ENCODE assay signal across 2 cellular contexts in the genomic region with DNA sequence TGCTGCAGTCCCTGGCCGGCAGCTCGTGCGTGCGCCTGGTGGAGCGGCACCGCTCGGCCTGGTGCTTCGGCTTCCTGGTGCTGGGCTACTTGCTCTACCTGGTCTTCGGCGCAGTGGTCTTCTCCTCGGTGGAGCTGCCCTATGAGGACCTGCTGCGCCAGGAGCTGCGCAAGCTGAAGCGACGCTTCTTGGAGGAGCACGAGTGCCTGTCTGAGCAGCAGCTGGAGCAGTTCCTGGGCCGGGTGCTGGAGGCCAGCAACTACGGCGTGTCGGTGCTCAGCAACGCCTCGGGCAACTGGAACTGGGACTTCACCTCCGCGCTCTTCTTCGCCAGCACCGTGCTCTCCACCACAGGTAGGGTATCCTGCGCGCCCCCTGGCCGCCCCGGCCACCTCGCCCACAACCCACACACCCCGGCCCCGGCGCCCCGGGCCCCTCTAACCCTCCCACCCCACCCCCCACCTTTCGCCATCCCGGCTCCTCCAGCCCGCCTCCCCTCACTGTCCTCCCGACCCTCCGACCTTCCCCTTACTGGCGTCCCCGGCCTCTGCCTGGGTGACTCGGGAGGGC.
TF ChIP-seq lines count a peak whose summit lies in the region.

No MANE protein-coding gene starts in this region.

TF ChIP-seq in liver, 16 proteins besides CTCF, POLR2A, EP300 and RAD21:
- TF ChIP-seq, protein P1, sequence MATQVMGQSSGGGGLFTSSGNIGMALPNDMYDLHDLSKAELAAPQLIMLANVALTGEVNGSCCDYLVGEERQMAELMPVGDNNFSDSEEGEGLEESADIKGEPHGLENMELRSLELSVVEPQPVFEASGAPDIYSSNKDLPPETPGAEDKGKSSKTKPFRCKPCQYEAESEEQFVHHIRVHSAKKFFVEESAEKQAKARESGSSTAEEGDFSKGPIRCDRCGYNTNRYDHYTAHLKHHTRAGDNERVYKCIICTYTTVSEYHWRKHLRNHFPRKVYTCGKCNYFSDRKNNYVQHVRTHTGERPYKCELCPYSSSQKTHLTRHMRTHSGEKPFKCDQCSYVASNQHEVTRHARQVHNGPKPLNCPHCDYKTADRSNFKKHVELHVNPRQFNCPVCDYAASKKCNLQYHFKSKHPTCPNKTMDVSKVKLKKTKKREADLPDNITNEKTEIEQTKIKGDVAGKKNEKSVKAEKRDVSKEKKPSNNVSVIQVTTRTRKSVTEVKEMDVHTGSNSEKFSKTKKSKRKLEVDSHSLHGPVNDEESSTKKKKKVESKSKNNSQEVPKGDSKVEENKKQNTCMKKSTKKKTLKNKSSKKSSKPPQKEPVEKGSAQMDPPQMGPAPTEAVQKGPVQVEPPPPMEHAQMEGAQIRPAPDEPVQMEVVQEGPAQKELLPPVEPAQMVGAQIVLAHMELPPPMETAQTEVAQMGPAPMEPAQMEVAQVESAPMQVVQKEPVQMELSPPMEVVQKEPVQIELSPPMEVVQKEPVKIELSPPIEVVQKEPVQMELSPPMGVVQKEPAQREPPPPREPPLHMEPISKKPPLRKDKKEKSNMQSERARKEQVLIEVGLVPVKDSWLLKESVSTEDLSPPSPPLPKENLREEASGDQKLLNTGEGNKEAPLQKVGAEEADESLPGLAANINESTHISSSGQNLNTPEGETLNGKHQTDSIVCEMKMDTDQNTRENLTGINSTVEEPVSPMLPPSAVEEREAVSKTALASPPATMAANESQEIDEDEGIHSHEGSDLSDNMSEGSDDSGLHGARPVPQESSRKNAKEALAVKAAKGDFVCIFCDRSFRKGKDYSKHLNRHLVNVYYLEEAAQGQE (IDR thresholded peaks at IDR 0.05) = no peak
- TF ChIP-seq FOXA1 (IDR thresholded peaks at IDR 0.05) (no peak), HNF4G (IDR thresholded peaks at IDR 0.05) (no peak), HNF4A (conservative IDR thresholded peaks at IDR 0.05) (no peak), TAF1 (conservative IDR thresholded peaks at IDR 0.05) (no peak), YY1 (IDR thresholded peaks at IDR 0.05) (no peak), GABPA (IDR thresholded peaks at IDR 0.05 in 1 of 2, conservative IDR thresholded peaks at IDR 0.05 in 1 of 2) (no peak), EGR1 (IDR thresholded peaks at IDR 0.05; ENCODE audit: low read depth in 2 of 2) (no peak), SP1 (IDR thresholded peaks at IDR 0.05) (no peak), JUND (IDR thresholded peaks at IDR 0.05) (no peak)
- TF ChIP-seq, protein P2, sequence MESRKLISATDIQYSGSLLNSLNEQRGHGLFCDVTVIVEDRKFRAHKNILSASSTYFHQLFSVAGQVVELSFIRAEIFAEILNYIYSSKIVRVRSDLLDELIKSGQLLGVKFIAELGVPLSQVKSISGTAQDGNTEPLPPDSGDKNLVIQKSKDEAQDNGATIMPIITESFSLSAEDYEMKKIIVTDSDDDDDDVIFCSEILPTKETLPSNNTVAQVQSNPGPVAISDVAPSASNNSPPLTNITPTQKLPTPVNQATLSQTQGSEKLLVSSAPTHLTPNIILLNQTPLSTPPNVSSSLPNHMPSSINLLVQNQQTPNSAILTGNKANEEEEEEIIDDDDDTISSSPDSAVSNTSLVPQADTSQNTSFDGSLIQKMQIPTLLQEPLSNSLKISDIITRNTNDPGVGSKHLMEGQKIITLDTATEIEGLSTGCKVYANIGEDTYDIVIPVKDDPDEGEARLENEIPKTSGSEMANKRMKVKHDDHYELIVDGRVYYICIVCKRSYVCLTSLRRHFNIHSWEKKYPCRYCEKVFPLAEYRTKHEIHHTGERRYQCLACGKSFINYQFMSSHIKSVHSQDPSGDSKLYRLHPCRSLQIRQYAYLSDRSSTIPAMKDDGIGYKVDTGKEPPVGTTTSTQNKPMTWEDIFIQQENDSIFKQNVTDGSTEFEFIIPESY (IDR thresholded peaks at IDR 0.05) = no peak
- TF ChIP-seq, protein P3, sequence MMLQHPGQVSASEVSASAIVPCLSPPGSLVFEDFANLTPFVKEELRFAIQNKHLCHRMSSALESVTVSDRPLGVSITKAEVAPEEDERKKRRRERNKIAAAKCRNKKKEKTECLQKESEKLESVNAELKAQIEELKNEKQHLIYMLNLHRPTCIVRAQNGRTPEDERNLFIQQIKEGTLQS (IDR thresholded peaks at IDR 0.05) = no peak

TF ChIP-seq in HepG2, 621 proteins besides CTCF, POLR2A, EP300 and RAD21:
- TF ChIP-seq, protein P4, sequence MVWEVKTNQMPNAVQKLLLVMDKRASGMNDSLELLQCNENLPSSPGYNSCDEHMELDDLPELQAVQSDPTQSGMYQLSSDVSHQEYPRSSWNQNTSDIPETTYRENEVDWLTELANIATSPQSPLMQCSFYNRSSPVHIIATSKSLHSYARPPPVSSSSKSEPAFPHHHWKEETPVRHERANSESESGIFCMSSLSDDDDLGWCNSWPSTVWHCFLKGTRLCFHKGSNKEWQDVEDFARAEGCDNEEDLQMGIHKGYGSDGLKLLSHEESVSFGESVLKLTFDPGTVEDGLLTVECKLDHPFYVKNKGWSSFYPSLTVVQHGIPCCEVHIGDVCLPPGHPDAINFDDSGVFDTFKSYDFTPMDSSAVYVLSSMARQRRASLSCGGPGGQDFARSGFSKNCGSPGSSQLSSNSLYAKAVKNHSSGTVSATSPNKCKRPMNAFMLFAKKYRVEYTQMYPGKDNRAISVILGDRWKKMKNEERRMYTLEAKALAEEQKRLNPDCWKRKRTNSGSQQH (CRISPR knock-in tag; IDR thresholded peaks at IDR 0.05; ENCODE audit: low read depth) = no peak
- TF ChIP-seq, protein P5, sequence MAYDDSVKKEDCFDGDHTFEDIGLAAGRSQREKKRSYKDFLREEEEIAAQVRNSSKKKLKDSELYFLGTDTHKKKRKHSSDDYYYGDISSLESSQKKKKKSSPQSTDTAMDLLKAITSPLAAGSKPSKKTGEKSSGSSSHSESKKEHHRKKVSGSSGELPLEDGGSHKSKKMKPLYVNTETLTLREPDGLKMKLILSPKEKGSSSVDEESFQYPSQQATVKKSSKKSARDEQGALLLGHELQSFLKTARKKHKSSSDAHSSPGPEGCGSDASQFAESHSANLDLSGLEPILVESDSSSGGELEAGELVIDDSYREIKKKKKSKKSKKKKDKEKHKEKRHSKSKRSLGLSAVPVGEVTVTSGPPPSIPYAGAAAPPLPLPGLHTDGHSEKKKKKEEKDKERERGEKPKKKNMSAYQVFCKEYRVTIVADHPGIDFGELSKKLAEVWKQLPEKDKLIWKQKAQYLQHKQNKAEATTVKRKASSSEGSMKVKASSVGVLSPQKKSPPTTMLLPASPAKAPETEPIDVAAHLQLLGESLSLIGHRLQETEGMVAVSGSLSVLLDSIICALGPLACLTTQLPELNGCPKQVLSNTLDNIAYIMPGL (CRISPR knock-in tag; IDR thresholded peaks at IDR 0.05; ENCODE audit: borderline replicate concordance in 1 of 2, low read depth in 1 of 2) = no peak
- TF ChIP-seq FOXC1 (CRISPR knock-in tag; IDR thresholded peaks at IDR 0.05; ENCODE audit: borderline replicate concordance) = no peak
- TF ChIP-seq CHD2 (IDR thresholded peaks at IDR 0.05; ENCODE audit: low read depth, low read length) = no peak
- TF ChIP-seq ZNF3 (CRISPR knock-in tag; IDR thresholded peaks at IDR 0.05) = no peak
- TF ChIP-seq ATF7 (IDR thresholded peaks at IDR 0.05) = no peak
- no peak for TF ChIP-seq ATF7 (CRISPR knock-in tag; IDR thresholded peaks at IDR 0.05)
- TF ChIP-seq, protein P6, sequence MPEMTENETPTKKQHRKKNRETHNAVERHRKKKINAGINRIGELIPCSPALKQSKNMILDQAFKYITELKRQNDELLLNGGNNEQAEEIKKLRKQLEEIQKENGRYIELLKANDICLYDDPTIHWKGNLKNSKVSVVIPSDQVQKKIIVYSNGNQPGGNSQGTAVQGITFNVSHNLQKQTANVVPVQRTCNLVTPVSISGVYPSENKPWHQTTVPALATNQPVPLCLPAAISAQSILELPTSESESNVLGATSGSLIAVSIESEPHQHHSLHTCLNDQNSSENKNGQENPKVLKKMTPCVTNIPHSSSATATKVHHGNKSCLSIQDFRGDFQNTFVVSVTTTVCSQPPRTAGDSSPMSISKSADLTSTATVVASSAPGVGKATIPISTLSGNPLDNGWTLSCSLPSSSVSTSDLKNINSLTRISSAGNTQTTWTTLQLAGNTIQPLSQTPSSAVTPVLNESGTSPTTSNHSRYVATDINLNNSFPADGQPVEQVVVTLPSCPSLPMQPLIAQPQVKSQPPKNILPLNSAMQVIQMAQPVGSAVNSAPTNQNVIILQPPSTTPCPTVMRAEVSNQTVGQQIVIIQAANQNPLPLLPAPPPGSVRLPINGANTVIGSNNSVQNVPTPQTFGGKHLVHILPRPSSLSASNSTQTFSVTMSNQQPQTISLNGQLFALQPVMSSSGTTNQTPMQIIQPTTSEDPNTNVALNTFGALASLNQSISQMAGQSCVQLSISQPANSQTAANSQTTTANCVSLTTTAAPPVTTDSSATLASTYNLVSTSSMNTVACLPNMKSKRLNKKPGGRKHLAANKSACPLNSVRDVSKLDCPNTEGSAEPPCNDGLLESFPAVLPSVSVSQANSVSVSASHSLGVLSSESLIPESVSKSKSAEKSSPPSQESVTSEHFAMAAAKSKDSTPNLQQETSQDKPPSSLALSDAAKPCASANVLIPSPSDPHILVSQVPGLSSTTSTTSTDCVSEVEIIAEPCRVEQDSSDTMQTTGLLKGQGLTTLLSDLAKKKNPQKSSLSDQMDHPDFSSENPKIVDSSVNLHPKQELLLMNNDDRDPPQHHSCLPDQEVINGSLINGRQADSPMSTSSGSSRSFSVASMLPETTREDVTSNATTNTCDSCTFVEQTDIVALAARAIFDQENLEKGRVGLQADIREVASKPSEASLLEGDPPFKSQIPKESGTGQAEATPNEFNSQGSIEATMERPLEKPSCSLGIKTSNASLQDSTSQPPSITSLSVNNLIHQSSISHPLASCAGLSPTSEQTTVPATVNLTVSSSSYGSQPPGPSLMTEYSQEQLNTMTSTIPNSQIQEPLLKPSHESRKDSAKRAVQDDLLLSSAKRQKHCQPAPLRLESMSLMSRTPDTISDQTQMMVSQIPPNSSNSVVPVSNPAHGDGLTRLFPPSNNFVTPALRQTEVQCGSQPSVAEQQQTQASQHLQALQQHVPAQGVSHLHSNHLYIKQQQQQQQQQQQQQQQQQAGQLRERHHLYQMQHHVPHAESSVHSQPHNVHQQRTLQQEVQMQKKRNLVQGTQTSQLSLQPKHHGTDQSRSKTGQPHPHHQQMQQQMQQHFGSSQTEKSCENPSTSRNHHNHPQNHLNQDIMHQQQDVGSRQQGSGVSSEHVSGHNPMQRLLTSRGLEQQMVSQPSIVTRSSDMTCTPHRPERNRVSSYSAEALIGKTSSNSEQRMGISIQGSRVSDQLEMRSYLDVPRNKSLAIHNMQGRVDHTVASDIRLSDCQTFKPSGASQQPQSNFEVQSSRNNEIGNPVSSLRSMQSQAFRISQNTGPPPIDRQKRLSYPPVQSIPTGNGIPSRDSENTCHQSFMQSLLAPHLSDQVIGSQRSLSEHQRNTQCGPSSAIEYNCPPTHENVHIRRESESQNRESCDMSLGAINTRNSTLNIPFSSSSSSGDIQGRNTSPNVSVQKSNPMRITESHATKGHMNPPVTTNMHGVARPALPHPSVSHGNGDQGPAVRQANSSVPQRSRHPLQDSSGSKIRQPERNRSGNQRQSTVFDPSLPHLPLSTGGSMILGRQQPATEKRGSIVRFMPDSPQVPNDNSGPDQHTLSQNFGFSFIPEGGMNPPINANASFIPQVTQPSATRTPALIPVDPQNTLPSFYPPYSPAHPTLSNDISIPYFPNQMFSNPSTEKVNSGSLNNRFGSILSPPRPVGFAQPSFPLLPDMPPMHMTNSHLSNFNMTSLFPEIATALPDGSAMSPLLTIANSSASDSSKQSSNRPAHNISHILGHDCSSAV (CRISPR knock-in tag; IDR thresholded peaks at IDR 0.05; ENCODE audit: borderline replicate concordance) = no peak
- TF ChIP-seq PHF21A (CRISPR knock-in tag; IDR thresholded peaks at IDR 0.05) = no peak
- no peak for TF ChIP-seq KDM1A (CRISPR knock-in tag; IDR thresholded peaks at IDR 0.05)
- no peak for TF ChIP-seq SOX13 (IDR thresholded peaks at IDR 0.05)
- TF ChIP-seq SOX13 (CRISPR knock-in tag; conservative IDR thresholded peaks at IDR 0.05 in 1 of 2, IDR thresholded peaks at IDR 0.05 in 1 of 2) = no peak
- TF ChIP-seq ZNF564 (CRISPR knock-in tag; IDR thresholded peaks at IDR 0.05) = no peak
- TF ChIP-seq, protein P7, sequence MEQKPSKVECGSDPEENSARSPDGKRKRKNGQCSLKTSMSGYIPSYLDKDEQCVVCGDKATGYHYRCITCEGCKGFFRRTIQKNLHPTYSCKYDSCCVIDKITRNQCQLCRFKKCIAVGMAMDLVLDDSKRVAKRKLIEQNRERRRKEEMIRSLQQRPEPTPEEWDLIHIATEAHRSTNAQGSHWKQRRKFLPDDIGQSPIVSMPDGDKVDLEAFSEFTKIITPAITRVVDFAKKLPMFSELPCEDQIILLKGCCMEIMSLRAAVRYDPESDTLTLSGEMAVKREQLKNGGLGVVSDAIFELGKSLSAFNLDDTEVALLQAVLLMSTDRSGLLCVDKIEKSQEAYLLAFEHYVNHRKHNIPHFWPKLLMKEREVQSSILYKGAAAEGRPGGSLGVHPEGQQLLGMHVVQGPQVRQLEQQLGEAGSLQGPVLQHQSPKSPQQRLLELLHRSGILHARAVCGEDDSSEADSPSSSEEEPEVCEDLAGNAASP (CRISPR knock-in tag; IDR thresholded peaks at IDR 0.05; ENCODE audit: borderline replicate concordance) = no peak
- no peak for TF ChIP-seq THAP11 (CRISPR knock-in tag; IDR thresholded peaks at IDR 0.05)
- TF ChIP-seq, protein P8, sequence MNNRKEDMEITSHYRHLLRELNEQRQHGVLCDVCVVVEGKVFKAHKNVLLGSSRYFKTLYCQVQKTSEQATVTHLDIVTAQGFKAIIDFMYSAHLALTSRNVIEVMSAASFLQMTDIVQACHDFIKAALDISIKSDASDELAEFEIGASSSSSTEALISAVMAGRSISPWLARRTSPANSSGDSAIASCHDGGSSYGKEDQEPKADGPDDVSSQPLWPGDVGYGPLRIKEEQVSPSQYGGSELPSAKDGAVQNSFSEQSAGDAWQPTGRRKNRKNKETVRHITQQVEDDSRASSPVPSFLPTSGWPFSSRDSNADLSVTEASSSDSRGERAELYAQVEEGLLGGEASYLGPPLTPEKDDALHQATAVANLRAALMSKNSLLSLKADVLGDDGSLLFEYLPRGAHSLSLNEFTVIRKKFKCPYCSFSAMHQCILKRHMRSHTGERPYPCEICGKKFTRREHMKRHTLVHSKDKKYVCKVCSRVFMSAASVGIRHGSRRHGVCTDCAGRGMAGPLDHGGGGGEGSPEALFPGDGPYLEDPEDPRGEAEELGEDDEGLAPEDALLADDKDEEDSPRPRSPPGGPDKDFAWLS (CRISPR knock-in tag; IDR thresholded peaks at IDR 0.05; ENCODE audit: borderline replicate concordance) = no peak
- TF ChIP-seq, protein P9, sequence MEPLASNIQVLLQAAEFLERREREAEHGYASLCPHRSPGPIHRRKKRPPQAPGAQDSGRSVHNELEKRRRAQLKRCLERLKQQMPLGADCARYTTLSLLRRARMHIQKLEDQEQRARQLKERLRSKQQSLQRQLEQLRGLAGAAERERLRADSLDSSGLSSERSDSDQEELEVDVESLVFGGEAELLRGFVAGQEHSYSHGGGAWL (CRISPR knock-in tag; IDR thresholded peaks at IDR 0.05) = no peak
- TF ChIP-seq RBM22 (optimal IDR thresholded peaks at IDR 0.05; ENCODE audit: low read length) = no peak
TF ChIP-seq in HepG2: peak in this region for 0.
